Comparison of ENCODE assay signal across 8 cellular contexts in the genomic region with DNA sequence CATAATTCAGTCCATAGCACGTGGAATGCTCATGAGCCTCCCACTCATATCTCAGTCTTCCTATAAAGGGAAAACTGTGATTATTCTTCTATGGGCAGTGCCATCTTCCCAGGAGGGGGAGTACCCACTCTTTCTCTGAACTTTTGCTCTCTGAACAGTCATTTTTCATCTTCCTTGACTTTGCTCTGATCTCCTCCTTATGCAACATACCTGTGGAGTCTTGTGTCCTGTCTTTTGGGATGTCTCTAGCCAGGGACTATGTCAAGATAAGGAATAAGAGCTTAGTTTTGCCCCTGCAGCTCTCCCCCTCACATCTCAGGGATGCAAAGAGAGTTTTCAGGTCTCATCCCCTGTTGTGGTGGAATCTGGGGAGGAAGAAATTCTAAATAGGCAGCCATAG. TPM values are rescaled to one million over a fixed set of nuclear protein-coding genes. Genes with fewer than 3 reads are reported as not detected.
"Had no signal": no experiment of that assay in that cellular context is flagged by ENCODE, and none has a peak within 500 bp of the region (broad histone marks: within the 10 kb centered on the region; RNA-seq: fewer than 3 reads in every experiment).

No MANE protein-coding gene starts in this region.

- FAIRE-seq: G401.6, GM12878, GM12891, GM18507, GM19239 had no signal

- ATAC-seq: GM12878 had no signal

- H3K4me3 ChIP-seq: GM12878 had no signal

- DNase-seq: GDM1, GF-D8 had no signal

RNA-seq across cellular contexts. Expression of gene LSMEM1, which starts 27.6 kb away (rescaled TPM):
- total RNA-seq: G401 had no signal
